8 cellular contexts compared by ENCODE assay signal in genomic region chr1:175192630-175193338, GRCh38. TPM values are rescaled to one million over a fixed set of nuclear protein-coding genes. Genes with fewer than 3 reads are reported as not detected.
DNase-seq lines count a peak whose midpoint lies in the region; ATAC-seq, FAIRE-seq and TF ChIP-seq lines count a peak whose summit lies in the region.

Gene KIAA0040, minus strand, starts transcription at chr1:175192776. Its CDS starts 31,763 bp downstream, at chr1:175161013.

- in situ Hi-C loops in brain microvascular endothelial cell (cut with HindIII; ENCODE audit: low pct_ligation_motif_present, low sequenced_read_pairs): no loop called here

- H3K36me3 ChIP-seq in MG63 (no peaks in the 10 kb centered on the region), brain microvascular endothelial cell (replicated peaks) (no peaks in the 10 kb centered on the region), keratinocyte (ENCODE audit: control insufficient read depth in 2 of 2, extremely low read depth in 1 of 2, insufficient read depth in 2 of 2, low read length in 2 of 2) (peaks cover 4 to 18% of the 10 kb centered on the region in 2 experiments)

- DNase-seq in GM10248 (ENCODE audit: extremely low spot score) (peak; percentile 77), MG63 (peak; percentile 53), T-helper 9 cell (peak; percentile 64), brain microvascular endothelial cell (no peak), keratinocyte (ENCODE audit: low read depth, low spot score) (peak; percentile 50), NCI-H187 (lab: John Stamatoyannopoulos, UW) (no peak)
- DNase-seq in stimulated activated CD4-positive, alpha-beta T cell treated with anti-CD3 and anti-CD28 coated beads, Interleukin-15, amount 100 ng/mL, for 24 hours: peak; percentile 78

- H3K9ac ChIP-seq in keratinocyte (ENCODE audit: control insufficient read depth, extremely low read depth, insufficient read depth, low read length): peak within 1 kb of the TSS; percentile 90

- no peaks in the 10 kb centered on the region for H3K27me3 ChIP-seq in MG63
- H3K27me3 ChIP-seq in brain microvascular endothelial cell (replicated peaks): peaks cover 3% of the 10 kb centered on the region
- H3K27me3 ChIP-seq in keratinocyte (ENCODE audit: control insufficient read depth, extremely low read depth, insufficient read depth, low read length): no peaks in the 10 kb centered on the region

- peaks cover 3% of the 10 kb centered on the region for H4K20me1 ChIP-seq in keratinocyte (ENCODE audit: control insufficient read depth, extremely low read depth, insufficient read depth, low read length)

- H3K4me1 ChIP-seq in keratinocyte (ENCODE audit: control insufficient read depth, extremely low read depth, insufficient read depth, low read length): peaks cover 70% of the 10 kb centered on the region

- H3K9me3 ChIP-seq in MG63: no peaks in the 10 kb centered on the region
- no peaks in the 10 kb centered on the region for H3K9me3 ChIP-seq in keratinocyte (ENCODE audit: control insufficient read depth, low read depth, low read length)

- POLR2A ChIA-PET in GM10248 (lab: Yijun Ruan, JAX): interaction anchor here (0.6 kb wide), 1 partner anchor 1106 kb away, joined by 6 read pairs; no protein-coding TSS in a partner anchor

- FAIRE-seq in keratinocyte (lab: Jason Lieb, UNC): no peak

- no peak within 1 kb of the TSS for H3K27ac ChIP-seq in brain microvascular endothelial cell
- H3K27ac ChIP-seq in keratinocyte (ENCODE audit: control insufficient read depth, insufficient read depth, low read length): peak within 1 kb of the TSS; percentile 93

- peak; percentile 38 for ATAC-seq in GM21825 (IDR thresholded peaks at IDR 0.05; ENCODE audit: unreplicated experiment)

- peak; percentile 46 for TF ChIP-seq CTCF in GM10248 (IDR thresholded peaks at IDR 0.05; ENCODE audit: control extremely low read depth, extremely low read depth, low read depth, missing control alignments)
- peak; percentile 4 for TF ChIP-seq CTCF in brain microvascular endothelial cell (IDR thresholded peaks at IDR 0.05; ENCODE audit: low read depth, low read length, missing control alignments)
- TF ChIP-seq CTCF in keratinocyte (optimal IDR thresholded peaks at IDR 0.05 in 1 of 3, IDR thresholded peaks at IDR 0.05 in 1 of 3, conservative IDR thresholded peaks at IDR 0.05 in 1 of 3; ENCODE audit: extremely low read depth in 1 of 3, insufficient read depth in 2 of 3, low read length in 3 of 3): peak in 1 of 3 experiments; percentile 44

- dilution Hi-C loops in keratinocyte (cut with MboI; ENCODE audit: extremely low pct_ligation_motif_present, low sequenced_read_pairs): no loop called here

- peaks cover 46% of the 10 kb centered on the region for H3K79me2 ChIP-seq in keratinocyte (ENCODE audit: control insufficient read depth, insufficient read depth, low read length)

- peak within 1 kb of the TSS; percentile 46 for H3K4me3 ChIP-seq in MG63
- H3K4me3 ChIP-seq in brain microvascular endothelial cell (ENCODE audit: low read depth, low read length): peak within 1 kb of the TSS; percentile 46
- H3K4me3 ChIP-seq in keratinocyte (ENCODE audit: control insufficient read depth in 2 of 3, extremely low read depth in 1 of 3, insufficient read depth in 2 of 3, low read depth in 1 of 3, low read length in 3 of 3): peak within 1 kb of the TSS; percentile 64 to 94 (median 92)

- peak within 1 kb of the TSS; percentile 41 for H2AFZ ChIP-seq in keratinocyte (ENCODE audit: control insufficient read depth, low read length)

- CTCF ChIA-PET in GM10248 (lab: Yijun Ruan, JAX): interaction anchor here (1.0 to 7.4 kb wide), 8 partner anchors 11 to 126 kb away, joined by 3 to 58 read pairs (median 7); no protein-coding TSS in a partner anchor

- H3K9me1 ChIP-seq in keratinocyte (ENCODE audit: control insufficient read depth, extremely low read depth, insufficient read depth, low read length): no peaks in the 10 kb centered on the region

- H3K4me2 ChIP-seq in keratinocyte (ENCODE audit: control insufficient read depth, extremely low read depth, insufficient read depth, low read depth, low read length): peak within 1 kb of the TSS; percentile 98

RNA-seq across cellular contexts. Expression of gene KIAA0040, which starts in this region (rescaled TPM):
- 0.66 and 1.2 TPM in 2 replicates for total RNA-seq in MG63 (2014; rRNA removed; shearing (Covaris generic); ENCODE audit: low replicate concordance)
- polyA plus RNA-seq in keratinocyte: 40.8 to 70.0 TPM (median 57.9 TPM) in 3 replicates
- 12.1 TPM for polyA plus RNA-seq in keratinocyte (2011; ENCODE audit: low read depth)
- 34.3 and 56.5 TPM in 2 replicates for polyA plus RNA-seq in keratinocyte (2011; cell fraction: cytosol; rRNA removed)
- polyA plus RNA-seq in keratinocyte (2011; cell fraction: nucleus; rRNA removed): 46.6 and 47.4 TPM in 2 replicates
- polyA plus RNA-seq in keratinocyte (2012; ENCODE audit: low replicate concordance): 12.5 and 40.7 TPM in 2 replicates
- polyA minus RNA-seq in keratinocyte: 50.7 to 75.0 TPM (median 60.1 TPM) in 3 replicates
- 39.3 TPM for polyA minus RNA-seq in keratinocyte (2011; cell fraction: cytosol; rRNA and poly(A)+ RNA removed)
- 24.7 and 42.9 TPM in 2 replicates for polyA minus RNA-seq in keratinocyte (2011; cell fraction: nucleus; rRNA and poly(A)+ RNA removed)

Comparison
In these comparisons a context has a peak if more than half of its experiments do, and no peak if none do; other contexts are left out.
1. DNase-seq: peak in GM10248 (single experiment), MG63 (single experiment), T-helper 9 cell (single experiment), keratinocyte (single experiment) and stimulated activated CD4-positive, alpha-beta T cell treated with anti-CD3 and anti-CD28 coated beads, Interleukin-15, amount 100 ng/mL, for 24 hours (single experiment); none in brain microvascular endothelial cell (single experiment) and NCI-H187 (0 of 2).
2. Peak in every context shown above with its lines, with median percentiles within 50 percentile points of each other: H3K4me3 ChIP-seq.